Comparison of ENCODE assay signal across 1 cellular context in the genomic region with DNA sequence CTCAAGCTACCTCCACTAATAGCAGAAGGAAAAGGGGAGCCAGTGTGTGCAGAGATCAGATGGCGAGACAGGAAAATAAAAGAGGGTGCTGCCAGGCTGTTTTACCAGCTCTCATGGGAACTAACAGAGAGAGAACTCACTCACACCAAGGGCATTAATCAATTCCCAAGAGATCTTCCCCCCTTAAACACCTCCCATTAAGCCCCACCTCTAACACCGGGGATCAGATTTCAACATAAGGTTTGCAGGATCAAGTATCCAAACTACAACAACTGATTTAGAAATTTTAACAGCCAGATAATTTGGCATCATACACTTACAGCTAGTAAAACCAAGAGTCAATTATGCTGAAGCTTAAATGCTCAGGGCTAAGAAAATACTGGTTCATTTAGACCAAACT.
TF ChIP-seq lines count a peak whose summit lies in the region.

No MANE protein-coding gene starts in this region.

TF ChIP-seq in H1, 55 proteins besides CTCF, POLR2A, EP300 and RAD21:
- TF ChIP-seq TBP (IDR thresholded peaks at IDR 0.05; ENCODE audit: low read depth, low read length): no peak
- TF ChIP-seq SP4 (IDR thresholded peaks at IDR 0.05; ENCODE audit: low read length): no peak
- no peak for TF ChIP-seq KDM1A (IDR thresholded peaks at IDR 0.05; ENCODE audit: borderline replicate concordance, low read length)
- TF ChIP-seq, protein P1, sequence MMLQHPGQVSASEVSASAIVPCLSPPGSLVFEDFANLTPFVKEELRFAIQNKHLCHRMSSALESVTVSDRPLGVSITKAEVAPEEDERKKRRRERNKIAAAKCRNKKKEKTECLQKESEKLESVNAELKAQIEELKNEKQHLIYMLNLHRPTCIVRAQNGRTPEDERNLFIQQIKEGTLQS (IDR thresholded peaks at IDR 0.05; ENCODE audit: insufficient read depth, low read depth, low read length): no peak
- TF ChIP-seq HDAC2 (IDR thresholded peaks at IDR 0.05; ENCODE audit: borderline replicate concordance in 1 of 2, low read depth in 2 of 2, low read length in 2 of 2): no peak
- TF ChIP-seq NANOG (IDR thresholded peaks at IDR 0.05; ENCODE audit: insufficient read depth, low read depth, low read length, poor library complexity, severe bottlenecking): no peak
- no peak for TF ChIP-seq SP2 (IDR thresholded peaks at IDR 0.05; ENCODE audit: low read length)
- no peak for TF ChIP-seq BRCA1 (IDR thresholded peaks at IDR 0.05; ENCODE audit: low read depth, low read length)
- no peak for TF ChIP-seq CBX8 (IDR thresholded peaks at IDR 0.05; ENCODE audit: borderline replicate concordance, low read depth, low read length)
- no peak for TF ChIP-seq USF2 (IDR thresholded peaks at IDR 0.05; ENCODE audit: low read length)
- TF ChIP-seq RBBP5 (IDR thresholded peaks at IDR 0.05; ENCODE audit: borderline replicate concordance, low read depth, low read length): no peak
- TF ChIP-seq CHD1 (IDR thresholded peaks at IDR 0.05; ENCODE audit: low read depth, low read length): no peak
- TF ChIP-seq EGR1 (IDR thresholded peaks at IDR 0.05; ENCODE audit: borderline replicate concordance, low read depth, low read length): no peak
- TF ChIP-seq TCF12 (IDR thresholded peaks at IDR 0.05; ENCODE audit: low read depth, low read length): no peak
- no peak for TF ChIP-seq BACH1 (IDR thresholded peaks at IDR 0.05; ENCODE audit: low read length)
